8 cellular contexts compared by ENCODE assay signal in genomic region chr3:39707314-39707909, GRCh38.
DNase-seq lines count a peak whose midpoint lies in the region; ATAC-seq and TF ChIP-seq lines count a peak whose summit lies in the region.

No MANE protein-coding gene starts in this region.

- no peaks in the 10 kb centered on the region for H3K36me3 ChIP-seq in prostate gland

- no peaks in the 10 kb centered on the region for H3K27me3 ChIP-seq in prostate gland (replicated peaks; ENCODE audit: insufficient read depth)

- no peak overlapping the region for H3K4me3 ChIP-seq in prostate gland
- H3K4me3 ChIP-seq in lower leg skin (ENCODE audit: low read depth, poor library complexity, severe bottlenecking): no peak overlapping the region

- in situ Hi-C loops in Caki2 (cut with HindIII; ENCODE audit: low pct_unique_long_range_greater_than_20kb, low sequenced_read_pairs): no loop called here

- peak; percentile 21 for DNase-seq in Caki2 (ENCODE audit: low read depth)
- peak; percentile 71 for DNase-seq in GM20000 (ENCODE audit: low spot score)
- DNase-seq in NCI-H69 (lab: John Stamatoyannopoulos, UW): peak; percentile 48
- peak; percentile 19 to 52 for DNase-seq in erythroblast (lab: John Stamatoyannopoulos, UW)
- peak; percentile 15 for DNase-seq in prostate gland (ENCODE audit: low spot score)
- DNase-seq in DMS153 (lab: John Stamatoyannopoulos, UW): no peak
- no peak for DNase-seq in lower leg skin (ENCODE audit: low spot score in 2 of 2)

- no peak overlapping the region for H3K27ac ChIP-seq in prostate gland

- H3K9me3 ChIP-seq in prostate gland: no peaks in the 10 kb centered on the region

- H3K4me1 ChIP-seq in prostate gland (replicated peaks): no peaks in the 10 kb centered on the region

- intact Hi-C loops in prostate gland (cut with DNase I): loop anchor here (5.0 kb wide), 1 partner anchor 470 kb away; no protein-coding TSS in a partner anchor
- intact Hi-C loops in lower leg skin (cut with DNase I; ENCODE audit: low total_unique reads): loop anchor here (5.0 kb wide), 1 partner anchor 470 kb away; no protein-coding TSS in a partner anchor

- TF ChIP-seq CTCF in GM20000 (IDR thresholded peaks at IDR 0.05; ENCODE audit: extremely low read depth, missing control alignments) (peak; percentile 14), prostate gland (IDR thresholded peaks at IDR 0.05) (peak in 3 of 4 experiments; percentile 50 to 75 (median 63)), lower leg skin (IDR thresholded peaks at IDR 0.05) (no peak)

- no peak for ATAC-seq in HG03097 (IDR thresholded peaks at IDR 0.05; ENCODE audit: low FRiP score, unreplicated experiment)

- WGBS in prostate gland: 20% methylated on average over 5 of the region's 5 CpGs
- WGBS in lower leg skin, 2 donors: 19 to 24% methylated on average over 5 of the region's 5 CpGs

- TF ChIP-seq POLR2A in erythroblast (IDR thresholded peaks at IDR 0.05; ENCODE audit: low read length) (no peak), prostate gland (IDR thresholded peaks at IDR 0.05) (no peak), lower leg skin (IDR thresholded peaks at IDR 0.05) (no peak)

Comparison
In these comparisons a context has a peak if more than half of its experiments do, and no peak if none do; other contexts are left out.
1. DNase-seq: peak in Caki2 (single experiment), GM20000 (single experiment), NCI-H69 (single experiment), erythroblast (2 of 2) and prostate gland (single experiment); none in DMS153 (single experiment) and lower leg skin (0 of 2).
2. CTCF ChIP-seq: peak in GM20000 (single experiment) and prostate gland (3 of 4); none in lower leg skin (0 of 3).